In genomic region chr4:183499797-183500196, GRCh38 we compare ENCODE assay signal across 12 cellular contexts.
"Had no signal": no experiment of that assay in that cellular context is flagged by ENCODE, and none has a peak within 500 bp of the region (broad histone marks: within the 10 kb centered on the region; RNA-seq: fewer than 3 reads in every experiment).

No MANE protein-coding gene starts in this region.

- DNase-seq: activated CD4-positive, alpha-beta T cell treated with anti-CD3 and anti-CD28 coated beads for 1 hour; activated CD4-positive, alpha-beta T cell treated with anti-CD3 and anti-CD28 coated beads, Interleukin-2, amount 50 U/mL, for 4 hours; activated T-cell treated with anti-CD3 and anti-CD28 coated beads for 4 hours; dorsolateral prefrontal cortex; endodermal cell; erythroblast; gastrocnemius medialis; heart left ventricle; immature natural killer cell; mesendoderm; nucleus accumbens had no signal

- ATAC-seq: gastrocnemius medialis; heart left ventricle; stimulated activated memory B cell treated with anti-CD40 and anti-IgM and Interleukin-4, amounts not matched to agents 10 μg/mL and 1 μg/mL and 100 μg/mL, for 72 hours had no signal
